ENCODE assay signal across 8 cellular contexts in genomic region chr10:80077869-80078447, GRCh38. TPM values are rescaled to one million over a fixed set of nuclear protein-coding genes. Genes with fewer than 3 reads are reported as not detected.
DNase-seq lines count a peak whose midpoint lies in the region; ATAC-seq and TF ChIP-seq lines count a peak whose summit lies in the region.

No MANE protein-coding gene starts in this region.

- no peaks in the 10 kb centered on the region for H3K79me1 ChIP-seq in H9 (ENCODE audit: insufficient read depth, low read depth, low read length, poor library complexity, severe bottlenecking)

- no peak overlapping the region for H4K8ac ChIP-seq in H9 (replicated peaks; ENCODE audit: insufficient read length, low read depth, low read length)

- no peak overlapping the region for H3K4ac ChIP-seq in H9 (ENCODE audit: low read depth, low read length)

- no peak overlapping the region for H2AFZ ChIP-seq in H9 (ENCODE audit: low read length)
- peak overlapping the region; percentile 81 for H2AFZ ChIP-seq in hepatocyte

- peak overlapping the region in 2 of 3 experiments; percentile 37 to 94; a peak in 2 of 7 replicates for H3K27ac Mint-ChIP-seq in H9
- peak overlapping the region; percentile 95 for H3K27ac Mint-ChIP-seq in stimulated activated effector memory CD8-positive, alpha-beta T cell treated with anti-CD3 and anti-CD28 coated beads, Interleukin-12 subunit alpha, Interleukin-12 subunit beta, amount 100 ng/mL, for 72 hours

- no peaks in the 10 kb centered on the region for H3K9me2 ChIP-seq in hepatocyte (replicated peaks; ENCODE audit: insufficient read depth)

- H3K4me2 ChIP-seq in H9 (ENCODE audit: insufficient read depth, insufficient read length, low read length) (peak overlapping the region; percentile 97), hepatocyte (peak overlapping the region; percentile 86)

- no peak overlapping the region for H2BK120ac ChIP-seq in H9 (ENCODE audit: low read depth, low read length, poor library complexity, severe bottlenecking)

- no peak overlapping the region for H2BK20ac ChIP-seq in H9 (ENCODE audit: low read depth, low read length, poor library complexity, severe bottlenecking)

- no peaks in the 10 kb centered on the region; a peak in 1 of 5 replicates for H3K9me3 Mint-ChIP-seq in H9
- H3K9me3 Mint-ChIP-seq in stimulated activated effector memory CD8-positive, alpha-beta T cell treated with anti-CD3 and anti-CD28 coated beads, Interleukin-12 subunit alpha, Interleukin-12 subunit beta, amount 100 ng/mL, for 72 hours, result no peaks in the 10 kb centered on the region

- no peak overlapping the region for H3K56ac ChIP-seq in H9 (ENCODE audit: insufficient read length, low read depth, low read length)

- WGBS in H9 (ENCODE audit: extremely low coverage, insufficient read length, low lambda C conversion rate), result no CpG with 5 or more reads among the region's 14 CpGs
- WGBS in hepatocyte (ENCODE audit: low lambda C conversion rate, missing lambda C conversion rate), result 56% methylated on average over 14 of the region's 14 CpGs

- H3K79me2 ChIP-seq in H9 (ENCODE audit: insufficient read depth, low read length) (no peaks in the 10 kb centered on the region), hepatocyte (peaks cover 12% of the 10 kb centered on the region)

- no peak overlapping the region for H2BK15ac ChIP-seq in H9 (ENCODE audit: low read depth, low read length)

- H3K9ac ChIP-seq in H9 (ENCODE audit: extremely low read depth, insufficient read length, low read length), result no peak overlapping the region

- no peak overlapping the region for H3K14ac ChIP-seq in H9 (ENCODE audit: insufficient read depth, low read length)

- DNase-seq in H9 (no peak), WERI-Rb-1 (no peak), hepatocyte (ENCODE audit: low spot score) (no peak), dermis blood vessel endothelial cell (no peak), NCI-H2196 treated with DMSO at 0.1 percent for 48 hours (lab: John Stamatoyannopoulos, UW; ENCODE audit: unreplicated experiment) (no peak)
- no peak for DNase-seq in stimulated activated effector memory CD8-positive, alpha-beta T cell treated with anti-CD3 and anti-CD28 coated beads, Interleukin-12 subunit alpha, Interleukin-12 subunit beta, amount 100 ng/mL, for 72 hours (ENCODE audit: low spot score in 2 of 2)
- DNase-seq in stimulated activated CD4-positive, alpha-beta T cell treated with anti-CD3 and anti-CD28 coated beads, Interleukin-15, amount 100 ng/mL, for 24 hours, result no peak

- H3K4me1 ChIP-seq in H9 (ENCODE audit: insufficient read depth, low read length), result no peaks in the 10 kb centered on the region
- H3K4me1 ChIP-seq in hepatocyte (ENCODE audit: insufficient read depth), result no peaks in the 10 kb centered on the region

- H3T11ph ChIP-seq in H9 (ENCODE audit: low read length), result no peak overlapping the region

- H3K27me3 ChIP-seq in H9 (ENCODE audit: insufficient read depth, low read length), result no peaks in the 10 kb centered on the region
- no peaks in the 10 kb centered on the region for H3K27me3 ChIP-seq in WERI-Rb-1 (ENCODE audit: insufficient read depth, low read depth, severe bottlenecking)
- H3K27me3 ChIP-seq in hepatocyte, result no peaks in the 10 kb centered on the region

- H3K4me3 Mint-ChIP-seq in H9, result peak overlapping the region; percentile 92
- H3K4me3 Mint-ChIP-seq in stimulated activated effector memory CD8-positive, alpha-beta T cell treated with anti-CD3 and anti-CD28 coated beads, Interleukin-12 subunit alpha, Interleukin-12 subunit beta, amount 100 ng/mL, for 72 hours, result peak overlapping the region; percentile 83

- peaks cover 17 to 18% of the 10 kb centered on the region in 2 experiments for H3K4me1 Mint-ChIP-seq in H9
- H3K4me1 Mint-ChIP-seq in stimulated activated effector memory CD8-positive, alpha-beta T cell treated with anti-CD3 and anti-CD28 coated beads, Interleukin-12 subunit alpha, Interleukin-12 subunit beta, amount 100 ng/mL, for 72 hours, result peaks cover 29% of the 10 kb centered on the region

- no peak overlapping the region for H3K18ac ChIP-seq in H9 (ENCODE audit: insufficient read length, low read depth, low read length)

- no peaks in the 10 kb centered on the region for H3K27me3 Mint-ChIP-seq in H9 (ENCODE audit: low read depth)

- no peak overlapping the region for H3K27ac ChIP-seq in H9 (ENCODE audit: insufficient read length, low read depth, low read length)
- H3K27ac ChIP-seq in WERI-Rb-1, result peak overlapping the region; percentile 86
- peak overlapping the region; percentile 97 for H3K27ac ChIP-seq in hepatocyte

- H2AK5ac ChIP-seq in H9 (ENCODE audit: insufficient read length, low read length), result no peak overlapping the region

- ATAC-seq in stimulated activated effector memory CD8-positive, alpha-beta T cell treated with anti-CD3 and anti-CD28 coated beads, Interleukin-12 subunit alpha, Interleukin-12 subunit beta, amount 100 ng/mL, for 72 hours, result no peak
- ATAC-seq in HG02884 (IDR thresholded peaks at IDR 0.05; ENCODE audit: unreplicated experiment), result no peak

- no peak overlapping the region for H2BK12ac ChIP-seq in H9 (ENCODE audit: insufficient read length, low read depth, low read length)

- no peak overlapping the region for H2BK5ac ChIP-seq in H9 (ENCODE audit: insufficient read length, low read length)

- no peaks in the 10 kb centered on the region for H3K23me2 ChIP-seq in H9 (ENCODE audit: insufficient read length, low read depth, low read length, poor library complexity, severe bottlenecking)

- H4K20me1 ChIP-seq in H9 (ENCODE audit: control insufficient read depth, insufficient read depth, insufficient read length), result no peaks in the 10 kb centered on the region
- H4K20me1 ChIP-seq in hepatocyte (ENCODE audit: insufficient read depth, poor library complexity, severe bottlenecking), result no peaks in the 10 kb centered on the region

- H4K91ac ChIP-seq in H9 (ENCODE audit: insufficient read length, low read depth, low read length), result no peak overlapping the region

- H3K36me3 Mint-ChIP-seq in H9 (ENCODE audit: insufficient read depth in 1 of 3, low read depth in 3 of 3), result peaks cover 0 to 3% (median 3%) of the 10 kb centered on the region in 3 experiments; a peak in 3 of 7 replicates
- H3K36me3 Mint-ChIP-seq in stimulated activated effector memory CD8-positive, alpha-beta T cell treated with anti-CD3 and anti-CD28 coated beads, Interleukin-12 subunit alpha, Interleukin-12 subunit beta, amount 100 ng/mL, for 72 hours, result no peaks in the 10 kb centered on the region

- H3K9me3 ChIP-seq in H9 (ENCODE audit: control insufficient read depth, low read depth, low read length) (no peaks in the 10 kb centered on the region), WERI-Rb-1 (ENCODE audit: severe bottlenecking) (no peaks in the 10 kb centered on the region), hepatocyte (ENCODE audit: low read depth) (no peaks in the 10 kb centered on the region)

- H3K36me3 ChIP-seq in WERI-Rb-1 (no peaks in the 10 kb centered on the region), hepatocyte (replicated peaks; ENCODE audit: insufficient read depth, low read depth) (no peaks in the 10 kb centered on the region)

- H3K4me3 ChIP-seq in WERI-Rb-1 (ENCODE audit: low read depth, low read length) (peak overlapping the region; percentile 59), hepatocyte (peak overlapping the region; percentile 64)

- no peak for TF ChIP-seq CTCF in H9 (conservative IDR thresholded peaks at IDR 0.05)
- TF ChIP-seq CTCF in WERI-Rb-1 (IDR thresholded peaks at IDR 0.05; ENCODE audit: low read depth, low read length), result no peak
- TF ChIP-seq CTCF in hepatocyte (IDR thresholded peaks at IDR 0.05; ENCODE audit: poor library complexity), result no peak

- no peak overlapping the region for H3K23ac ChIP-seq in H9 (ENCODE audit: insufficient read length, low read depth, low read length)

- no peak overlapping the region for H4K5ac ChIP-seq in H9 (ENCODE audit: insufficient read length, low read depth, low read length)

RNA-seq across cellular contexts. Expression of gene TMEM254, which starts 0.5 kb away (rescaled TPM):
- total RNA-seq in H9 (2021), result 19.5 and 20.3 TPM in 2 replicates
- total RNA-seq in hepatocyte, result 17.1 and 22.1 TPM in 2 replicates
- 29.6 and 33.7 TPM in 2 replicates for polyA plus RNA-seq in hepatocyte
- total RNA-seq in dermis blood vessel endothelial cell, result 4.9 and 7.3 TPM in 2 replicates

RNA-seq across cellular contexts. Expression of gene PLAC9, which starts 54.6 kb away (rescaled TPM):
- total RNA-seq in H9 (2021) (4.3 and 7.8 TPM in 2 replicates), hepatocyte (11.4 and 14.8 TPM in 2 replicates), dermis blood vessel endothelial cell (0.60 and 0.68 TPM in 2 replicates)
- 83.3 and 92.9 TPM in 2 replicates for polyA plus RNA-seq in hepatocyte
